Comparison of ENCODE assay signal across 1 cellular context in genomic region chr1:239819075-239819474, GRCh38.
TF ChIP-seq lines count a peak whose summit lies in the region.

No MANE protein-coding gene starts in this region.

TF ChIP-seq in HEK293T, 16 proteins besides CTCF, POLR2A, EP300 and RAD21 (continued from another document):
- TF ChIP-seq FOXM1 (IDR thresholded peaks at IDR 0.05; ENCODE audit: borderline replicate concordance) (no peak), NFRKB (IDR thresholded peaks at IDR 0.05) (no peak), SP1 (IDR thresholded peaks at IDR 0.05) (no peak), ELF4 (IDR thresholded peaks at IDR 0.05) (no peak), FOXA1 (IDR thresholded peaks at IDR 0.05) (no peak), SUZ12 (IDR thresholded peaks at IDR 0.05) (no peak), LEF1 (IDR thresholded peaks at IDR 0.05; ENCODE audit: borderline replicate concordance) (no peak), FOXK2 (IDR thresholded peaks at IDR 0.05) (no peak), HDGF (IDR thresholded peaks at IDR 0.05; ENCODE audit: borderline replicate concordance) (no peak), TARDBP (IDR thresholded peaks at IDR 0.05) (no peak)
- TF ChIP-seq, protein P1, sequence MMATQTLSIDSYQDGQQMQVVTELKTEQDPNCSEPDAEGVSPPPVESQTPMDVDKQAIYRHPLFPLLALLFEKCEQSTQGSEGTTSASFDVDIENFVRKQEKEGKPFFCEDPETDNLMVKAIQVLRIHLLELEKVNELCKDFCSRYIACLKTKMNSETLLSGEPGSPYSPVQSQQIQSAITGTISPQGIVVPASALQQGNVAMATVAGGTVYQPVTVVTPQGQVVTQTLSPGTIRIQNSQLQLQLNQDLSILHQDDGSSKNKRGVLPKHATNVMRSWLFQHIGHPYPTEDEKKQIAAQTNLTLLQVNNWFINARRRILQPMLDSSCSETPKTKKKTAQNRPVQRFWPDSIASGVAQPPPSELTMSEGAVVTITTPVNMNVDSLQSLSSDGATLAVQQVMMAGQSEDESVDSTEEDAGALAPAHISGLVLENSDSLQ (IDR thresholded peaks at IDR 0.05) = no peak
